Comparison of ENCODE assay signal across 16 cellular contexts in genomic region chr17:63626551-63627228, GRCh38. TPM values are rescaled to one million over a fixed set of nuclear protein-coding genes. Genes with fewer than 3 reads are reported as not detected.
DNase-seq lines count a peak whose midpoint lies in the region; ATAC-seq, FAIRE-seq and TF ChIP-seq lines count a peak whose summit lies in the region.
"Had no signal": no experiment of that assay in that cellular context is flagged by ENCODE, and none has a peak within 500 bp of the region (broad histone marks: within the 10 kb centered on the region; RNA-seq: fewer than 3 reads in every experiment).

No MANE protein-coding gene starts in this region.

- peaks cover 2% of the 10 kb centered on the region for H3K23me2 ChIP-seq in H9 (ENCODE audit: insufficient read length, low read depth, low read length, poor library complexity, severe bottlenecking)

- H2AFZ ChIP-seq in H9 (ENCODE audit: low read length), result no peak overlapping the region

- H4K8ac ChIP-seq in H9 (replicated peaks; ENCODE audit: insufficient read length, low read depth, low read length), result no peak overlapping the region

- in situ Hi-C loops in KBM-7 (cut with MboI; ENCODE audit: low pct_unique_long_range_greater_than_20kb, low sequenced_read_pairs), result no loop called here

- H3K27ac ChIP-seq in muscle layer of duodenum (ENCODE audit: low read length), result peak overlapping the region; percentile 35
- no peak overlapping the region for H3K27ac ChIP-seq in H9 (ENCODE audit: insufficient read length, low read depth, low read length)
- no peak overlapping the region for H3K27ac ChIP-seq in colonic mucosa
- H3K27ac ChIP-seq: C4-2B had no signal

- no peak overlapping the region for H3K4me3 Mint-ChIP-seq in chondrocyte (ENCODE audit: unreplicated experiment)
- H3K4me3 Mint-ChIP-seq in H9, result no peak overlapping the region
- H3K4me3 Mint-ChIP-seq: activated CD8-positive, alpha-beta T cell treated with anti-CD3 and anti-CD28 coated beads for 36 hours had no signal

- no peaks in the 10 kb centered on the region for H3K36me3 Mint-ChIP-seq in chondrocyte (ENCODE audit: low read depth)
- H3K36me3 Mint-ChIP-seq in H9 (ENCODE audit: insufficient read depth in 1 of 3, low read depth in 3 of 3), result no peaks in the 10 kb centered on the region; a peak in 1 of 7 replicates

- H2AK5ac ChIP-seq in H9 (ENCODE audit: insufficient read length, low read length), result no peak overlapping the region

- no peak overlapping the region for H4K5ac ChIP-seq in H9 (ENCODE audit: insufficient read length, low read depth, low read length)

- H3K4me2 ChIP-seq in H9 (ENCODE audit: insufficient read depth, insufficient read length, low read length), result no peak overlapping the region

- ATAC-seq in HG02970 (IDR thresholded peaks at IDR 0.05; ENCODE audit: low FRiP score, unreplicated experiment), result no peak
- ATAC-seq: activated CD8-positive, alpha-beta T cell treated with anti-CD3 and anti-CD28 coated beads for 36 hours had no signal

- H3K9me3 Mint-ChIP-seq in chondrocyte (ENCODE audit: low read depth) (no peaks in the 10 kb centered on the region), H9 (peaks cover 0 to 3% of the 10 kb centered on the region in 2 experiments; a peak in 1 of 5 replicates)
- H3K9me3 Mint-ChIP-seq: activated CD8-positive, alpha-beta T cell treated with anti-CD3 and anti-CD28 coated beads for 36 hours had no signal

- no peak overlapping the region for H2BK5ac ChIP-seq in H9 (ENCODE audit: insufficient read length, low read length)

- peaks cover 2% of the 10 kb centered on the region for H3K79me1 ChIP-seq in H9 (ENCODE audit: insufficient read depth, low read depth, low read length, poor library complexity, severe bottlenecking)

- H3K27me3 ChIP-seq in muscle layer of duodenum (ENCODE audit: low read depth, low read length) (no peaks in the 10 kb centered on the region), H9 (ENCODE audit: insufficient read depth, low read length) (no peaks in the 10 kb centered on the region), colonic mucosa (no peaks in the 10 kb centered on the region)

- intact Hi-C loops in colonic mucosa (cut with DNase I), result loop anchor here (10.0 kb wide), 1 partner anchor 208 kb away; no protein-coding TSS in a partner anchor

- H3K36me3 ChIP-seq in muscle layer of duodenum (ENCODE audit: control insufficient read depth in 1 of 2, insufficient read depth in 2 of 2, low read length in 2 of 2), result no peaks in the 10 kb centered on the region
- H3K36me3 ChIP-seq in colonic mucosa, result no peaks in the 10 kb centered on the region

- H3K56ac ChIP-seq in H9 (ENCODE audit: insufficient read length, low read depth, low read length), result no peak overlapping the region

- H4K91ac ChIP-seq in H9 (ENCODE audit: insufficient read length, low read depth, low read length), result no peak overlapping the region

- H3K18ac ChIP-seq in H9 (ENCODE audit: insufficient read length, low read depth, low read length), result no peak overlapping the region

- no peak overlapping the region for H2BK12ac ChIP-seq in H9 (ENCODE audit: insufficient read length, low read depth, low read length)

- H3K27ac Mint-ChIP-seq in chondrocyte (ENCODE audit: unreplicated experiment), result peak overlapping the region; percentile 76
- H3K27ac Mint-ChIP-seq in H9, result no peak overlapping the region; a peak in 1 of 7 replicates

- H3K4me1 Mint-ChIP-seq in chondrocyte (ENCODE audit: low read depth) (peaks cover 34% of the 10 kb centered on the region), H9 (peaks cover 36 to 37% of the 10 kb centered on the region in 2 experiments)

- no peak overlapping the region for H2BK120ac ChIP-seq in H9 (ENCODE audit: low read depth, low read length, poor library complexity, severe bottlenecking)

- H3K9me3 ChIP-seq in muscle layer of duodenum (ENCODE audit: control insufficient read depth in 1 of 2, low read length in 2 of 2) (no peaks in the 10 kb centered on the region), H9 (ENCODE audit: control insufficient read depth, low read depth, low read length) (no peaks in the 10 kb centered on the region), colonic mucosa (no peaks in the 10 kb centered on the region)

- H3K9ac ChIP-seq in H9 (ENCODE audit: extremely low read depth, insufficient read length, low read length), result no peak overlapping the region
- no peak overlapping the region for H3K9ac ChIP-seq in colonic mucosa (ENCODE audit: low read depth in 2 of 2, low read length in 2 of 2)

- FAIRE-seq in RCC 7860 (lab: Jason Lieb, UNC), result no peak
- FAIRE-seq: colon had no signal

- TF ChIP-seq CTCF in chondrocyte (IDR thresholded peaks at IDR 0.05), result no peak
- TF ChIP-seq CTCF in H9 (conservative IDR thresholded peaks at IDR 0.05), result no peak
- TF ChIP-seq CTCF in colonic mucosa (IDR thresholded peaks at IDR 0.05), result no peak

- H3K4me3 ChIP-seq in muscle layer of duodenum (ENCODE audit: low read depth in 1 of 2, low read length in 2 of 2), result no peak overlapping the region
- no peak overlapping the region for H3K4me3 ChIP-seq in colonic mucosa

- H3K14ac ChIP-seq in H9 (ENCODE audit: insufficient read depth, low read length), result no peak overlapping the region

- H3K4me1 ChIP-seq in muscle layer of duodenum (ENCODE audit: control insufficient read depth in 1 of 2, insufficient read depth in 2 of 2, low read length in 2 of 2) (peaks cover 6 to 41% of the 10 kb centered on the region in 2 donors), H9 (ENCODE audit: insufficient read depth, low read length) (peaks cover 7% of the 10 kb centered on the region; the same call in 1 of the 2 replicates), colonic mucosa (peaks cover 10% of the 10 kb centered on the region)

- H3K79me2 ChIP-seq in H9 (ENCODE audit: insufficient read depth, low read length), result peaks cover 3% of the 10 kb centered on the region; the same call in 1 of the 2 replicates

- no CpG with 5 or more reads among the region's 4 CpGs for whole genome bisulfite sequencing in H9 (ENCODE audit: extremely low coverage, insufficient read length, low lambda C conversion rate)

- H4K20me1 ChIP-seq in H9 (ENCODE audit: control insufficient read depth, insufficient read depth, insufficient read length), result no peaks in the 10 kb centered on the region

- H3T11ph ChIP-seq in H9 (ENCODE audit: low read length), result no peak overlapping the region

- DNase-seq in AG08396 (ENCODE audit: low spot score), result peak; percentile 53
- DNase-seq in KBM-7, result peak; percentile 35
- DNase-seq in chondrocyte (ENCODE audit: low spot score), result no peak
- no peak for DNase-seq in RCC 7860 (ENCODE audit: low spot score)
- DNase-seq in H9, result no peak
- no peak for DNase-seq in colonic mucosa
- DNase-seq: activated CD8-positive, alpha-beta T cell treated with anti-CD3 and anti-CD28 coated beads for 36 hours; activated naive CD4-positive, alpha-beta T cell treated with Interleukin-2 at 50 U/mL for 16 hours; NCI-H2171; nucleus accumbens; stimulated activated naive CD4-positive, alpha-beta T cell treated with Interleukin-2 at 50 U/mL for 16 hours; T-helper 1 cell had no signal

- H3K23ac ChIP-seq in H9 (ENCODE audit: insufficient read length, low read depth, low read length), result no peak overlapping the region

- H3K27me3 Mint-ChIP-seq in chondrocyte (ENCODE audit: low read depth) (no peaks in the 10 kb centered on the region), H9 (ENCODE audit: low read depth) (peaks cover 1% of the 10 kb centered on the region; the same call in 1 of the 2 replicates)
- H3K27me3 Mint-ChIP-seq: activated CD8-positive, alpha-beta T cell treated with anti-CD3 and anti-CD28 coated beads for 36 hours had no signal

- H2BK15ac ChIP-seq in H9 (ENCODE audit: low read depth, low read length), result no peak overlapping the region

- no peak overlapping the region for H2BK20ac ChIP-seq in H9 (ENCODE audit: low read depth, low read length, poor library complexity, severe bottlenecking)

- H3K4ac ChIP-seq in H9 (ENCODE audit: low read depth, low read length), result no peak overlapping the region

RNA-seq across cellular contexts. Expression of gene MAP3K3, which starts 4.5 kb away (rescaled TPM):
- total RNA-seq in chondrocyte (35.8 to 38.2 TPM (median 37.7 TPM) in 3 replicates), H9 (2021) (21.1 and 24.3 TPM in 2 replicates), colonic mucosa (10 to 100 TPM; 13.4 to 15.5 TPM)

RNA-seq across cellular contexts. Expression of gene TACO1, which starts 26.0 kb away (rescaled TPM):
- 17.3 to 19.3 TPM (median 18.3 TPM) in 3 replicates for total RNA-seq in chondrocyte
- 28.9 and 30.2 TPM in 2 replicates for total RNA-seq in H9 (2021)
- total RNA-seq in colonic mucosa, result 10 to 100 TPM; 34.1 to 51.6 TPM

Comparison
In these comparisons a context has a peak if more than half of its experiments do, and no peak if none do; other contexts are left out.
1. DNase-seq: peak in AG08396 (single experiment) and KBM-7 (single experiment); none in chondrocyte (single experiment), RCC 7860 (single experiment), H9 (single experiment) and colonic mucosa (single experiment).